Comparison of ENCODE assay signal across 14 cellular contexts in genomic region chr4:187667095-187667494, GRCh38.
DNase-seq lines count a peak whose midpoint lies in the region; ATAC-seq and TF ChIP-seq lines count a peak whose summit lies in the region.
"Had no signal": no experiment of that assay in that cellular context is flagged by ENCODE, and none has a peak within 500 bp of the region (broad histone marks: within the 10 kb centered on the region; RNA-seq: fewer than 3 reads in every experiment).

No MANE protein-coding gene starts in this region.

- no peak overlapping the region for H3K4me3 ChIP-seq in GM23338
- H3K4me3 ChIP-seq in adipocyte (ENCODE audit: low read length) = peak overlapping the region; percentile 22
- no peak overlapping the region for H3K4me3 ChIP-seq in fibroblast of lung (replicated peaks in 1 of 4; ENCODE audit: control extremely low read depth in 1 of 4, insufficient read depth in 1 of 4, low read depth in 3 of 4, low read length in 4 of 4)
- H3K4me3 ChIP-seq in neural progenitor cell = no peak overlapping the region

- H3K9me2 ChIP-seq in GM23338 (ENCODE audit: insufficient read depth) = no peaks in the 10 kb centered on the region; the same call in 1 of the 2 replicates

- no peaks in the 10 kb centered on the region for H3F3A ChIP-seq in GM23338 (replicated peaks; ENCODE audit: low read depth)
- no peaks in the 10 kb centered on the region for H3F3A ChIP-seq in neural progenitor cell (ENCODE audit: low read depth)

- no peaks in the 10 kb centered on the region for H3K36me3 ChIP-seq in GM23338 (ENCODE audit: insufficient read depth)
- no peaks in the 10 kb centered on the region for H3K36me3 ChIP-seq in adipocyte (ENCODE audit: control insufficient read depth, insufficient read depth, low read length, severe bottlenecking)
- H3K36me3 ChIP-seq in fibroblast of lung (ENCODE audit: control insufficient read depth, insufficient read depth, low read length) = no peaks in the 10 kb centered on the region
- no peaks in the 10 kb centered on the region for H3K36me3 ChIP-seq in neural progenitor cell

- H3K4me1 ChIP-seq in GM23338 (ENCODE audit: insufficient read depth) = no peaks in the 10 kb centered on the region
- H3K4me1 ChIP-seq in adipocyte (ENCODE audit: control insufficient read depth, insufficient read depth, low read length) = peaks cover 2% of the 10 kb centered on the region
- peaks cover 3% of the 10 kb centered on the region for H3K4me1 ChIP-seq in fibroblast of lung (ENCODE audit: control insufficient read depth, extremely low read depth, insufficient read depth, low read length)
- no peaks in the 10 kb centered on the region for H3K4me1 ChIP-seq in neural progenitor cell

- H3K27ac ChIP-seq in GM23338 (ENCODE audit: low read depth) (no peak overlapping the region), fibroblast of lung (ENCODE audit: insufficient read depth, low read length) (no peak overlapping the region), neural progenitor cell (no peak overlapping the region)
- H3K27ac ChIP-seq: C4-2B had no signal

- DNase-seq in GM23338 (ENCODE audit: low spot score) (no peak), adipocyte (ENCODE audit: low read depth) (peak; percentile 6), fibroblast of lung (ENCODE audit: low read depth in 2 of 2) (no peak), neural progenitor cell (ENCODE audit: low spot score) (no peak), DMS53 treated with DMSO at 0.1 percent for 48 hours (lab: John Stamatoyannopoulos, UW; ENCODE audit: unreplicated experiment) (no peak)
- DNase-seq: CD4-positive, alpha-beta memory T cell; DMS79 treated with DMSO at 0.1 percent for 48 hours; EL; H7 had no signal

- H3K9me3 Mint-ChIP-seq in GM23338 (peaks cover 9% of the 10 kb centered on the region), neural progenitor cell (peaks cover 5% of the 10 kb centered on the region)

- H3K27me3 ChIP-seq in GM23338 (ENCODE audit: insufficient read depth) (no peaks in the 10 kb centered on the region), adipocyte (replicated peaks; ENCODE audit: control insufficient read depth, insufficient read depth, low read length) (no peaks in the 10 kb centered on the region), fibroblast of lung (ENCODE audit: control insufficient read depth, insufficient read depth, low read length) (no peaks in the 10 kb centered on the region), neural progenitor cell (no peaks in the 10 kb centered on the region)

- peaks cover 6% of the 10 kb centered on the region; the same call in 1 of the 3 replicates for H3K36me3 Mint-ChIP-seq in GM23338 (ENCODE audit: low read depth)
- no peaks in the 10 kb centered on the region for H3K36me3 Mint-ChIP-seq in neural progenitor cell
- H3K36me3 Mint-ChIP-seq: CD4-positive, alpha-beta memory T cell had no signal

- H3K4me2 ChIP-seq in GM23338 (no peak overlapping the region), fibroblast of lung (ENCODE audit: extremely low read depth, insufficient read depth, low read length) (peak overlapping the region; percentile 42), neural progenitor cell (no peak overlapping the region)

- TF ChIP-seq CTCF in GM23338 (conservative IDR thresholded peaks at IDR 0.05; ENCODE audit: low read depth in 2 of 2) = no peak
- no peak for TF ChIP-seq CTCF in fibroblast of lung (conservative IDR thresholded peaks at IDR 0.05 in 1 of 2, IDR thresholded peaks at IDR 0.05 in 1 of 2; ENCODE audit: low read depth in 1 of 2, low read length in 2 of 2)
- TF ChIP-seq CTCF in neural progenitor cell (IDR thresholded peaks at IDR 0.05) = no peak

- H3K9ac ChIP-seq in adipocyte (ENCODE audit: low read length) (no peak overlapping the region), fibroblast of lung (ENCODE audit: insufficient read depth, low read length) (no peak overlapping the region), neural progenitor cell (no peak overlapping the region)

- H2AFZ ChIP-seq in GM23338 (peak overlapping the region; percentile 56; the same call in 1 of the 2 replicates), fibroblast of lung (ENCODE audit: low read length) (no peak overlapping the region), neural progenitor cell (replicated peaks) (peak overlapping the region; percentile 59)

- H4K20me1 ChIP-seq in GM23338 (replicated peaks; ENCODE audit: insufficient read depth) = no peaks in the 10 kb centered on the region
- no peaks in the 10 kb centered on the region for H4K20me1 ChIP-seq in fibroblast of lung (ENCODE audit: control insufficient read depth, extremely low read depth, insufficient read depth, low read length)
- H4K20me1 ChIP-seq in neural progenitor cell (ENCODE audit: low read depth) = no peaks in the 10 kb centered on the region

- ATAC-seq in GM23338 (no peak), GM21529 (IDR thresholded peaks at IDR 0.05; ENCODE audit: unreplicated experiment) (no peak), GM19351 (IDR thresholded peaks at IDR 0.05; ENCODE audit: unreplicated experiment) (no peak)
- ATAC-seq in activated CD4-positive, CD25-positive, alpha-beta regulatory T cell treated with anti-CD3 and anti-CD28 coated beads, Interleukin-2, amount 50 U/mL, for 24 hours = no peak

- H3K27me3 Mint-ChIP-seq in GM23338 (ENCODE audit: insufficient read depth, low read depth, poor library complexity) = peaks cover 1% of the 10 kb centered on the region
- no peaks in the 10 kb centered on the region for H3K27me3 Mint-ChIP-seq in neural progenitor cell (ENCODE audit: insufficient read depth, low read depth)
- H3K27me3 Mint-ChIP-seq: B cell; CD4-positive, alpha-beta memory T cell had no signal

- H3K79me2 ChIP-seq in GM23338 (replicated peaks; ENCODE audit: insufficient read depth) (no peaks in the 10 kb centered on the region), fibroblast of lung (ENCODE audit: control insufficient read depth, insufficient read depth, low read length) (no peaks in the 10 kb centered on the region), neural progenitor cell (ENCODE audit: low read depth) (no peaks in the 10 kb centered on the region)

- H3K4me3 Mint-ChIP-seq in GM23338 (no peak overlapping the region), neural progenitor cell (no peak overlapping the region)
- H3K4me3 Mint-ChIP-seq: B cell; CD4-positive, alpha-beta memory T cell had no signal

- H3K4me1 Mint-ChIP-seq in GM23338 = no peaks in the 10 kb centered on the region
- H3K4me1 Mint-ChIP-seq in neural progenitor cell = no peaks in the 10 kb centered on the region
- H3K4me1 Mint-ChIP-seq: B cell; CD4-positive, alpha-beta memory T cell had no signal

- H3K27ac Mint-ChIP-seq in GM23338 = no peak overlapping the region
- peak overlapping the region; percentile 5 for H3K27ac Mint-ChIP-seq in neural progenitor cell
- H3K27ac Mint-ChIP-seq: B cell; CD4-positive, alpha-beta memory T cell had no signal

- no peaks in the 10 kb centered on the region for H3K9me3 ChIP-seq in adipocyte (ENCODE audit: control insufficient read depth, low read length)
- H3K9me3 ChIP-seq in fibroblast of lung (ENCODE audit: control insufficient read depth, insufficient read depth, low read depth, low read length) = no peaks in the 10 kb centered on the region
- H3K9me3 ChIP-seq in neural progenitor cell (ENCODE audit: low read depth) = no peaks in the 10 kb centered on the region

TF ChIP-seq in GM23338, 12 proteins besides CTCF, POLR2A, EP300 and RAD21 (continues in another document):
- TF ChIP-seq CREB1 (CRISPR knock-in tag; IDR thresholded peaks at IDR 0.05; ENCODE audit: low read depth) (no peak), ZNF331 (CRISPR knock-in tag; IDR thresholded peaks at IDR 0.05; ENCODE audit: low read depth) (no peak), POLR2AphosphoS5 (IDR thresholded peaks at IDR 0.05; ENCODE audit: low read depth) (no peak)
